Comparison of ENCODE assay signal across 1 cellular context in genomic region chr19:5349041-5349440, GRCh38.
TF ChIP-seq lines count a peak whose summit lies in the region.

No MANE protein-coding gene starts in this region.

TF ChIP-seq in WTC11, 78 proteins besides CTCF, POLR2A, EP300 and RAD21 (continued from another document):
- TF ChIP-seq FOXP4 (CRISPR knock-in tag; IDR thresholded peaks at IDR 0.05) (no peak), E2F1 (CRISPR knock-in tag; IDR thresholded peaks at IDR 0.05) (no peak), PREB (CRISPR knock-in tag; IDR thresholded peaks at IDR 0.05; ENCODE audit: borderline replicate concordance) (no peak), GRHL2 (CRISPR knock-in tag; IDR thresholded peaks at IDR 0.05; ENCODE audit: insufficient replicate concordance, severe bottlenecking) (no peak), USF1 (CRISPR knock-in tag; IDR thresholded peaks at IDR 0.05) (no peak), NR1H2 (CRISPR knock-in tag; IDR thresholded peaks at IDR 0.05) (no peak)
